2 cellular contexts compared by ENCODE assay signal in genomic region chr14:95048771-95049312, GRCh38.
TF ChIP-seq lines count a peak whose summit lies in the region.

No MANE protein-coding gene starts in this region.

TF ChIP-seq in IMR-90, 13 proteins besides CTCF, POLR2A, EP300 and RAD21 (continued from another document):
- TF ChIP-seq USF2 (IDR thresholded peaks at IDR 0.05; ENCODE audit: low read depth, low read length) = no peak
- TF ChIP-seq MXI1 (IDR thresholded peaks at IDR 0.05; ENCODE audit: borderline replicate concordance, low read depth, low read length) = no peak
- no peak for TF ChIP-seq NFE2L2 (IDR thresholded peaks at IDR 0.05; ENCODE audit: low read depth, low read length)
- TF ChIP-seq BHLHE40 (IDR thresholded peaks at IDR 0.05; ENCODE audit: low read depth, low read length) = no peak
- no peak for TF ChIP-seq CEBPB (IDR thresholded peaks at IDR 0.05; ENCODE audit: low read depth, low read length)
- no peak for TF ChIP-seq CHD1 (IDR thresholded peaks at IDR 0.05; ENCODE audit: low read depth, low read length)
- TF ChIP-seq ELK1 (IDR thresholded peaks at IDR 0.05; ENCODE audit: borderline replicate concordance, low read depth, low read length) = no peak
TF ChIP-seq in IMR-90: peak in this region for 0.

TF ChIP-seq in HepG2, 621 proteins besides CTCF, POLR2A, EP300 and RAD21 (continued from another document):
- TF ChIP-seq LBX2 (CRISPR knock-in tag; IDR thresholded peaks at IDR 0.05; ENCODE audit: borderline replicate concordance) (no peak), UBTF (CRISPR knock-in tag; IDR thresholded peaks at IDR 0.05) (no peak), ZNF616 (CRISPR knock-in tag; IDR thresholded peaks at IDR 0.05; ENCODE audit: low read depth) (no peak), GLI4 (CRISPR knock-in tag; IDR thresholded peaks at IDR 0.05; ENCODE audit: borderline replicate concordance) (no peak), E2F1 (CRISPR knock-in tag; IDR thresholded peaks at IDR 0.05) (no peak), NFE2 (CRISPR knock-in tag; IDR thresholded peaks at IDR 0.05) (no peak), ZGPAT (CRISPR knock-in tag; IDR thresholded peaks at IDR 0.05) (no peak)
